ENCODE assay signal across 23 cellular contexts in genomic region chr5:145510769-145511168, GRCh38.
"Had no signal": no experiment of that assay in that cellular context is flagged by ENCODE, and none has a peak within 500 bp of the region (broad histone marks: within the 10 kb centered on the region; RNA-seq: fewer than 3 reads in every experiment).

No MANE protein-coding gene starts in this region.

- H2AFZ ChIP-seq: hepatocyte had no signal

- H3K9me3 Mint-ChIP-seq: endodermal cell had no signal

- H3K4me1 Mint-ChIP-seq: endodermal cell; naive B cell; stimulated activated memory B cell treated with anti-CD40 and anti-IgM and Interleukin-4, amounts not matched to agents 10 μg/mL and 1 μg/mL and 100 μg/mL, for 72 hours had no signal

- H3K79me2 ChIP-seq: hepatocyte had no signal

- H3K4me3 ChIP-seq: coronary artery, hepatocyte, lung, ovary, prostate gland, right lobe of liver, tibial nerve, upper lobe of right lung, vagina had no signal

- H3K36me3 Mint-ChIP-seq: stimulated activated memory B cell treated with anti-CD40 and anti-IgM and Interleukin-4, amounts not matched to agents 10 μg/mL and 1 μg/mL and 100 μg/mL, for 72 hours had no signal

- FAIRE-seq: endothelial cell of umbilical vein had no signal

- H3K27me3 Mint-ChIP-seq: naive B cell; stimulated activated memory B cell treated with anti-CD40 and anti-IgM and Interleukin-4, amounts not matched to agents 10 μg/mL and 1 μg/mL and 100 μg/mL, for 72 hours; stimulated activated naive CD8-positive, alpha-beta T cell treated with anti-CD3 and anti-CD28 coated beads, Interleukin-15, Interleukin-2, amounts not matched to agents 100 ng/mL and 50 ng/mL, for 24 hours had no signal

- H3K4me1 ChIP-seq: foreskin keratinocyte, prostate gland, right lobe of liver, upper lobe of right lung had no signal

- H3K27ac Mint-ChIP-seq: endodermal cell; naive B cell; stimulated activated memory B cell treated with anti-CD40 and anti-IgM and Interleukin-4, amounts not matched to agents 10 μg/mL and 1 μg/mL and 100 μg/mL, for 72 hours; stimulated activated naive CD8-positive, alpha-beta T cell treated with anti-CD3 and anti-CD28 coated beads, Interleukin-15, Interleukin-2, amounts not matched to agents 100 ng/mL and 50 ng/mL, for 24 hours had no signal

- H3K4me3 Mint-ChIP-seq: endodermal cell; naive B cell; neural crest cell; stimulated activated memory B cell treated with anti-CD40 and anti-IgM and Interleukin-4, amounts not matched to agents 10 μg/mL and 1 μg/mL and 100 μg/mL, for 72 hours; stimulated activated naive CD8-positive, alpha-beta T cell treated with anti-CD3 and anti-CD28 coated beads, Interleukin-15, Interleukin-2, amounts not matched to agents 100 ng/mL and 50 ng/mL, for 24 hours had no signal

- ATAC-seq: foreskin keratinocyte; left colon; stimulated activated memory B cell treated with anti-CD40 and anti-IgM and Interleukin-4, amounts not matched to agents 10 μg/mL and 1 μg/mL and 100 μg/mL, for 72 hours; upper lobe of right lung had no signal

- H3K27me3 ChIP-seq: foreskin keratinocyte, hepatocyte, ovary, right lobe of liver, tibial nerve, upper lobe of right lung, vagina had no signal

- H3K27ac ChIP-seq: coronary artery, foreskin keratinocyte, ovary, prostate gland, right lobe of liver, upper lobe of right lung, vagina had no signal

- H3K9me3 ChIP-seq: ovary, prostate gland, right lobe of liver, upper lobe of right lung, vagina had no signal

- H3K36me3 ChIP-seq: ovary, prostate gland, right lobe of liver, tibial nerve, upper lobe of right lung, vagina had no signal

- DNase-seq: effector CD4-positive, alpha-beta T cell; endodermal cell; erythroblast; foreskin keratinocyte; left colon; left ventricle myocardium superior; naive B cell; nucleus accumbens; right lobe of liver; stimulated activated CD4-positive, alpha-beta T cell treated with anti-CD3 and anti-CD28 coated beads, Interleukin-1b, Interleukin-23, amount 100 ng/mL, for 48 hours; stimulated activated CD4-positive, alpha-beta T cell treated with anti-CD3 and anti-CD28 coated beads, Interleukin-4, amount 100 ng/mL, for 24 hours; upper lobe of right lung had no signal
